Comparison of ENCODE assay signal across 12 cellular contexts in the genomic region with DNA sequence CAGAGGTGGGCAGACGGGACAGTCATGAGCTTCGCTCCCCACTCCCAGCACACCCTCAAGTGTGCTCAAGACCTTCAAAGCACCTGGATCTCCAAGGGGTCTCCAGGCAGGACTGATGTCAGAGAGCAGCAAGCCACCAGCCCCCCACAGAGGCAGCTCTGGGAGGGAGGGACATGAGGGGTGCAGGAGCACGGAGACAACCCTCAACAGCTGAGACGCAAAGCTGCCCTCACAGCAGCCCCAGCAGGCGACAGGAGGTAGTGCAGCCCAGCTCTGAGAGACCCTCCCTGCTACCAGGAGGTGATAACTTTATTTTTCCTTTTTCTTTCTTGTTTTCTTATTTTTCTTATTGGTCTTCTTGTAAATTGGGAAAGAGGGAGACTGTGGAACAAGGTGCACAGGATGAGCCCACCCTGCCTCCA. TPM values are rescaled to one million over a fixed set of nuclear protein-coding genes. Genes with fewer than 3 reads are reported as not detected.
DNase-seq lines count a peak whose midpoint lies in the region; ATAC-seq, FAIRE-seq and TF ChIP-seq lines count a peak whose summit lies in the region.
"Had no signal": no experiment of that assay in that cellular context is flagged by ENCODE, and none has a peak within 500 bp of the region (broad histone marks: within the 10 kb centered on the region; RNA-seq: fewer than 3 reads in every experiment).

No MANE protein-coding gene starts in this region.

- WGBS in right lobe of liver (ENCODE audit: insufficient coverage, low coverage, low lambda C conversion rate, missing lambda C conversion rate) = 100% methylated on average over 2 of the region's 5 CpGs

- H3K4me3 ChIP-seq in AG10803 (ENCODE audit: low read length) = no peak overlapping the region
- no peak overlapping the region for H3K4me3 ChIP-seq in ascending aorta
- H3K4me3 ChIP-seq in right lobe of liver = no peak overlapping the region

- peaks cover 49 to 54% of the 10 kb centered on the region in 2 donors for H3K36me3 ChIP-seq in ascending aorta
- H3K36me3 ChIP-seq in right lobe of liver = peaks cover 0 to 25% (median 11%) of the 10 kb centered on the region in 4 donors

- no peak for TF ChIP-seq POLR2A in right lobe of liver (IDR thresholded peaks at IDR 0.05)

- TF ChIP-seq CTCF in AG10803 (conservative IDR thresholded peaks at IDR 0.05; ENCODE audit: low read length) = peak; percentile 59
- no peak for TF ChIP-seq CTCF in GM20000 (IDR thresholded peaks at IDR 0.05; ENCODE audit: extremely low read depth, missing control alignments)
- TF ChIP-seq CTCF in ascending aorta (IDR thresholded peaks at IDR 0.05) = peak in 2 of 3 experiments; percentile 30 to 36
- TF ChIP-seq CTCF in right lobe of liver (IDR thresholded peaks at IDR 0.05) = peak; percentile 25 to 37 (median 32)

- H3K27ac ChIP-seq in ascending aorta = no peak overlapping the region
- H3K27ac ChIP-seq in right lobe of liver = no peak overlapping the region

- H3K9me3 ChIP-seq in ascending aorta (no peaks in the 10 kb centered on the region), right lobe of liver (no peaks in the 10 kb centered on the region)

- intact Hi-C loops in ascending aorta (cut with DNase I) (no loop called here), right lobe of liver (cut with DNase I) (loop anchor here in 1 of 2 donors (5.0 kb wide), 1 partner anchor 51 kb away; no protein-coding TSS in a partner anchor)

- no peak for DNase-seq in AG10803 (ENCODE audit: low read depth)
- peak; percentile 24 for DNase-seq in GM20000 (ENCODE audit: low spot score)
- no peak for DNase-seq in ascending aorta (ENCODE audit: low spot score in 2 of 2)
- DNase-seq in right lobe of liver = no peak
- DNase-seq in RCC 7860 (ENCODE audit: low spot score) = no peak
- no peak for DNase-seq in NCI-H446 treated with DMSO at 0.1 percent for 48 hours (lab: John Stamatoyannopoulos, UW)
- DNase-seq in HPDE6-E6E7 (ENCODE audit: extremely low spot score) = no peak
- DNase-seq: activated T-cell treated with anti-CD3 and anti-CD28 coated beads for 4 hours, hippocampal formation, NCI-H510A had no signal

- no peak for FAIRE-seq in RCC 7860 (lab: Jason Lieb, UNC)
- FAIRE-seq: GM12891 had no signal

- H3K27me3 ChIP-seq in ascending aorta = no peaks in the 10 kb centered on the region
- H3K27me3 ChIP-seq in right lobe of liver = no peaks in the 10 kb centered on the region

- peaks cover 3 to 8% of the 10 kb centered on the region in 2 donors for H3K4me1 ChIP-seq in ascending aorta
- H3K4me1 ChIP-seq in right lobe of liver = peaks cover 0 to 23% (median 11%) of the 10 kb centered on the region in 4 donors

- ATAC-seq in right lobe of liver = no peak
- ATAC-seq in HG03175 (IDR thresholded peaks at IDR 0.05; ENCODE audit: unreplicated experiment) = no peak

RNA-seq across cellular contexts. Expression of a gene that starts 17.9 kb away (rescaled TPM):
- total RNA-seq in ascending aorta (410 TPM), right lobe of liver (100 to 1,000 TPM in 2 of 6 experiments, 10 to 100 TPM in 4; 38.1 to 252 (median 50.6) TPM)

RNA-seq across cellular contexts. Expression of a gene that starts 24.7 kb away (rescaled TPM):
- total RNA-seq in ascending aorta (112 TPM), right lobe of liver (10 to 100 TPM; 66.7 to 92.1 (median 83.9) TPM)

RNA-seq across cellular contexts. Expression of a gene that starts 30.0 kb away (rescaled TPM):
- total RNA-seq in ascending aorta (23.5 TPM), right lobe of liver (10 to 100 TPM in 2 of 6 experiments, 1 to 10 TPM in 4; 2.2 to 13.7 (median 3.6) TPM)

RNA-seq across cellular contexts. Expression of a gene that starts 46.8 kb away (rescaled TPM):
- total RNA-seq in ascending aorta (30.2 TPM), right lobe of liver (10 to 100 TPM in 5 of 6 experiments, 1 to 10 TPM in 1; 8.1 to 50.5 (median 36.8) TPM)
